ENCODE assay signal across 9 cellular contexts in the genomic region with DNA sequence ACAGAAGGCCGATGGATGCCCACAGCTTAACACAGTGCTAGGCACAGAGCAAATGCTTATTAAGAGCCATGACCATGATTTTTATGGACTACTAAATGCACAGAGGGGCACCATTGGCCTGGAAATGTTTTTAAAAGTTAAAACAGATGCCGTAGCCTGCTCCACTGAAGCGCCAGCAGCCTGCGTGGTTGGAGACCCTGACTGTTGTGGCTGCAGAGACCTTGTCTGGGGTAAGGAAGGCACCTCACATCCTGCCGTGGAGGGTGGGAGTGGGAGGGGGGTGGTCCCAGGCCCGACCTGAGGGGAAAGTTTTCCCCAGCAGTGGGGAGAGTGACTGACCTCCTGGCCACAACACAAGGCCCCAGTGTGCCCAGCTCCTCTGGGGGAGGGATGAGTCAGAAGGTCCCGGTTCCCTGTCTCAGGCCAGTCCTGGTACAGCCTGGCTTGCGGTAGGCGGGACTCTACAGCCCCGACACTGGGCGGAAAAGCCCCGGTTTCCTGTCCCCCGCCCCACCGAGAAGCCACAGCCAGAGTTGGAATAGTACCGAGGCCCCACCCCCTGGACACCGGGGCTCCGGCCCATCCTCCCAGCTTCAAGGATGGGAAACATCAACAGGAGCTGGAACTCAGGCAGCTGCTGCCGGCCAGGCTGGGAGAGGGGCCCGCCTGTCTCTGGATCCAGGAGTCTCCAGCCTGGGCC. TPM values are rescaled to one million over a fixed set of nuclear protein-coding genes. Genes with fewer than 3 reads are reported as not detected.
DNase-seq lines count a peak whose midpoint lies in the region; ATAC-seq and TF ChIP-seq lines count a peak whose summit lies in the region.
"Had no signal": no experiment of that assay in that cellular context is flagged by ENCODE, and none has a peak within 500 bp of the region (broad histone marks: within the 10 kb centered on the region; RNA-seq: fewer than 3 reads in every experiment).

No MANE protein-coding gene starts in this region.

- DNase-seq in activated naive CD8-positive, alpha-beta T cell treated with anti-CD3 and anti-CD28 coated beads, Interleukin-2, amount 10 ng/mL, durations not matched to agents 7 days and 5 days = no peak
- peak; percentile 83 for DNase-seq in right atrium auricular region (ENCODE audit: low spot score)
- DNase-seq in sigmoid colon = peak; percentile 90
- DNase-seq in PC-3 = no peak
- DNase-seq in NCI-H1930 (lab: John Stamatoyannopoulos, UW) = no peak
- DNase-seq in stimulated activated CD4-positive, alpha-beta T cell treated with anti-CD3 and anti-CD28 coated beads, Interleukin-1b, Interleukin-23, amount 100 ng/mL, for 48 hours = no peak

- POLR2A ChIA-PET in activated naive CD8-positive, alpha-beta T cell treated with anti-CD3 and anti-CD28 coated beads, Interleukin-2, amount 10 ng/mL, durations not matched to agents 7 days and 5 days (lab: Charles Lee) = no interaction called here
- POLR2A ChIA-PET in PC-3 (lab: Charles Lee; ENCODE audit: unreplicated experiment) = no interaction called here

- H3F3A ChIP-seq in PC-3 (ENCODE audit: low read length, unreplicated experiment) = no peaks in the 10 kb centered on the region

- no peak for TF ChIP-seq EP300 in sigmoid colon (IDR thresholded peaks at IDR 0.05)

- TF ChIP-seq POLR2A in sigmoid colon (IDR thresholded peaks at IDR 0.05) = no peak

- TF ChIP-seq CTCF in right atrium auricular region (IDR thresholded peaks at IDR 0.05) (no peak), sigmoid colon (IDR thresholded peaks at IDR 0.05) (no peak), PC-3 (conservative IDR thresholded peaks at IDR 0.05; ENCODE audit: low read depth, low read length) (no peak)

- no peaks in the 10 kb centered on the region for H3K9me3 ChIP-seq in right atrium auricular region
- no peaks in the 10 kb centered on the region for H3K9me3 ChIP-seq in sigmoid colon
- no peaks in the 10 kb centered on the region for H3K9me3 ChIP-seq in PC-3 (ENCODE audit: low read length)

- no peaks in the 10 kb centered on the region for H4K20me1 ChIP-seq in PC-3 (ENCODE audit: low read length)

- BruUV-seq in PC-3 (replicated peaks; lab: Mats Ljungman, UMichigan) = no TSS peak

- H3K27me3 ChIP-seq in right atrium auricular region = no peaks in the 10 kb centered on the region
- H3K27me3 ChIP-seq in sigmoid colon = peaks cover 35 to 79% (median 65%) of the 10 kb centered on the region in 3 donors
- peaks cover 43% of the 10 kb centered on the region for H3K27me3 ChIP-seq in PC-3 (ENCODE audit: low read length)

- no peak overlapping the region for H3K4me2 ChIP-seq in PC-3 (ENCODE audit: low read length)

- H3K9me2 ChIP-seq in PC-3 (replicated peaks; ENCODE audit: low read length) = no peaks in the 10 kb centered on the region

- H3K27ac Mint-ChIP-seq in activated naive CD8-positive, alpha-beta T cell treated with anti-CD3 and anti-CD28 coated beads, Interleukin-2, amount 10 ng/mL, durations not matched to agents 7 days and 5 days = no peak overlapping the region

- H3K36me3 ChIP-seq in right atrium auricular region (no peaks in the 10 kb centered on the region), sigmoid colon (no peaks in the 10 kb centered on the region), PC-3 (ENCODE audit: low read depth, low read length) (no peaks in the 10 kb centered on the region)

- H3K27me3 Mint-ChIP-seq in activated naive CD8-positive, alpha-beta T cell treated with anti-CD3 and anti-CD28 coated beads, Interleukin-2, amount 10 ng/mL, durations not matched to agents 7 days and 5 days = peaks cover 50% of the 10 kb centered on the region

- H3K27ac ChIP-seq in right atrium auricular region (peak overlapping the region; percentile 65 to 73), sigmoid colon (peak overlapping the region in 3 of 4 donors; percentile 47 to 51 (median 48)), PC-3 (ENCODE audit: low read length) (no peak overlapping the region)

- no peak overlapping the region for H3K9ac ChIP-seq in PC-3 (ENCODE audit: low read length)

- ATAC-seq in GM21381 (IDR thresholded peaks at IDR 0.05; ENCODE audit: unreplicated experiment) (peak; percentile 44), PC-3 (no peak), GM21576 (IDR thresholded peaks at IDR 0.05; ENCODE audit: unreplicated experiment) (no peak)
- ATAC-seq in activated naive CD8-positive, alpha-beta T cell treated with anti-CD3 and anti-CD28 coated beads, Interleukin-2, amount 10 ng/mL, durations not matched to agents 7 days and 5 days (ENCODE audit: low read depth) = peak; percentile 23
- ATAC-seq: HCT116 had no signal

- H2AFZ ChIP-seq in PC-3 (ENCODE audit: low read length) = no peak overlapping the region

- H3K36me3 Mint-ChIP-seq in activated naive CD8-positive, alpha-beta T cell treated with anti-CD3 and anti-CD28 coated beads, Interleukin-2, amount 10 ng/mL, durations not matched to agents 7 days and 5 days = no peaks in the 10 kb centered on the region

- WGBS in sigmoid colon, 2 donors = 17 to 23% methylated on average over 19 of the region's 19 CpGs

- no peaks in the 10 kb centered on the region for H3K79me2 ChIP-seq in PC-3 (ENCODE audit: low read length)

- H3K4me1 ChIP-seq in right atrium auricular region (peaks cover 0 to 38% of the 10 kb centered on the region in 2 donors), sigmoid colon (peaks cover 0 to 25% (median 4%) of the 10 kb centered on the region in 4 donors), PC-3 (ENCODE audit: insufficient read depth, low read length) (no peaks in the 10 kb centered on the region)

- no peaks in the 10 kb centered on the region for H3K9me3 Mint-ChIP-seq in activated naive CD8-positive, alpha-beta T cell treated with anti-CD3 and anti-CD28 coated beads, Interleukin-2, amount 10 ng/mL, durations not matched to agents 7 days and 5 days

- intact Hi-C loops in sigmoid colon (cut with DNase I) (loop anchor here (5.0 kb wide), 1 partner anchor 286 kb away; no protein-coding TSS in a partner anchor), PC-3 (cut with micrococcal nuclease) (no loop called here)

- peaks cover 6% of the 10 kb centered on the region for H3K4me1 Mint-ChIP-seq in activated naive CD8-positive, alpha-beta T cell treated with anti-CD3 and anti-CD28 coated beads, Interleukin-2, amount 10 ng/mL, durations not matched to agents 7 days and 5 days

- no peak overlapping the region for H3K4me3 Mint-ChIP-seq in activated naive CD8-positive, alpha-beta T cell treated with anti-CD3 and anti-CD28 coated beads, Interleukin-2, amount 10 ng/mL, durations not matched to agents 7 days and 5 days

- H3K4me3 ChIP-seq in right atrium auricular region (peak overlapping the region in 1 of 2 donors; percentile 2), sigmoid colon (no peak overlapping the region), PC-3 (ENCODE audit: low read length) (no peak overlapping the region)

- CTCF ChIA-PET in PC-3 (lab: Charles Lee) = no interaction called here

RNA-seq across cellular contexts. Expression of gene CHST1, which starts 7.0 kb away (rescaled TPM):
- not detected for total RNA-seq in activated naive CD8-positive, alpha-beta T cell treated with anti-CD3 and anti-CD28 coated beads, Interleukin-2, amount 10 ng/mL, durations not matched to agents 7 days and 5 days
- 1 to 10 TPM; 2.7 to 5.4 TPM for total RNA-seq in right atrium auricular region
- total RNA-seq in sigmoid colon = 1 to 10 TPM in 3 of 4 donors, under 1 TPM in 1; 0.55 to 1.5 (median 1.5) TPM
- polyA plus RNA-seq in sigmoid colon = 1 to 10 TPM in 1 of 3 donors, under 1 TPM in 2; 0.23 to 1.2 (median 0.60) TPM
- not detected in 2 replicates for total RNA-seq in PC-3 (2014; rRNA removed)

Comparison
In these comparisons a context has a peak if more than half of its experiments do, and no peak if none do; other contexts are left out.
1. ATAC-seq: peak in GM21381 (single experiment) and activated naive CD8-positive, alpha-beta T cell treated with anti-CD3 and anti-CD28 coated beads, Interleukin-2, amount 10 ng/mL, durations not matched to agents 7 days and 5 days (single experiment); none in PC-3 (single experiment) and GM21576 (single experiment).
2. DNase-seq: peak in right atrium auricular region (single experiment) and sigmoid colon (single experiment); none in activated naive CD8-positive, alpha-beta T cell treated with anti-CD3 and anti-CD28 coated beads, Interleukin-2, amount 10 ng/mL, durations not matched to agents 7 days and 5 days (single experiment), PC-3 (single experiment), NCI-H1930 (0 of 2) and stimulated activated CD4-positive, alpha-beta T cell treated with anti-CD3 and anti-CD28 coated beads, Interleukin-1b, Interleukin-23, amount 100 ng/mL, for 48 hours (single experiment).